Comparison of ENCODE assay signal across 8 cellular contexts in genomic region chr20:62791301-62792181, GRCh38. TPM values are rescaled to one million over a fixed set of nuclear protein-coding genes. Genes with fewer than 3 reads are reported as not detected.
DNase-seq lines count a peak whose midpoint lies in the region; ATAC-seq and TF ChIP-seq lines count a peak whose summit lies in the region.

No MANE protein-coding gene starts in this region.

- H3K27ac Mint-ChIP-seq in stimulated activated effector memory CD8-positive, alpha-beta T cell treated with anti-CD3 and anti-CD28 coated beads, Interleukin-12 subunit alpha, Interleukin-12 subunit beta, amount 100 ng/mL, for 72 hours, result peak overlapping the region; percentile 63

- TF ChIP-seq CTCF in OCI-LY1 (IDR thresholded peaks at IDR 0.05; ENCODE audit: low read length) (peak; percentile 98), epithelial cell of esophagus (IDR thresholded peaks at IDR 0.05; ENCODE audit: insufficient read depth, low read depth, low read length, missing control alignments) (peak; percentile 98)

- no peaks in the 10 kb centered on the region for H3F3A ChIP-seq in OCI-LY1 (ENCODE audit: insufficient read depth, low read length)

- no peak overlapping the region for H3K4me2 ChIP-seq in OCI-LY1 (ENCODE audit: low read length)

- 0 out of 2 replicates have a peak, but pooled peaks cover 8% of the 10 kb centered on the region for H3K27me3 ChIP-seq in OCI-LY1 (ENCODE audit: insufficient read depth, low read length)

- peaks cover 24% of the 10 kb centered on the region for H3K4me1 ChIP-seq in OCI-LY1 (ENCODE audit: insufficient read depth, low read length, severe bottlenecking)

- no peak overlapping the region for H2AFZ ChIP-seq in OCI-LY1 (ENCODE audit: low read length)

- in situ Hi-C loops in KBM-7 (cut with MboI; ENCODE audit: low pct_unique_long_range_greater_than_20kb, low sequenced_read_pairs), result no loop called here

- no peaks in the 10 kb centered on the region for H3K79me2 ChIP-seq in OCI-LY1 (ENCODE audit: insufficient read depth, low read length)

- no peak overlapping the region for H3K9ac ChIP-seq in OCI-LY1 (ENCODE audit: low read length)

- peak; percentile 32 for ATAC-seq in stimulated activated effector memory CD8-positive, alpha-beta T cell treated with anti-CD3 and anti-CD28 coated beads, Interleukin-12 subunit alpha, Interleukin-12 subunit beta, amount 100 ng/mL, for 72 hours
- no peak for ATAC-seq in HG03196 (IDR thresholded peaks at IDR 0.05; ENCODE audit: unreplicated experiment)

- H3K4me1 Mint-ChIP-seq in stimulated activated effector memory CD8-positive, alpha-beta T cell treated with anti-CD3 and anti-CD28 coated beads, Interleukin-12 subunit alpha, Interleukin-12 subunit beta, amount 100 ng/mL, for 72 hours, result peaks cover 31% of the 10 kb centered on the region

- no peak overlapping the region for H3K27ac ChIP-seq in OCI-LY1 (ENCODE audit: low read depth, low read length, poor library complexity, severe bottlenecking)

- no peaks in the 10 kb centered on the region for H3K9me3 ChIP-seq in OCI-LY1 (ENCODE audit: low read length)

- H4K20me1 ChIP-seq in OCI-LY1 (ENCODE audit: insufficient read depth, low read length), result no peaks in the 10 kb centered on the region

- DNase-seq in D341Med (ENCODE audit: low spot score) (peak; percentile 83), KBM-7 (peak; percentile 95), epithelial cell of esophagus (ENCODE audit: low read depth) (peak; percentile 85), myocyte (ENCODE audit: low read depth) (peak; percentile 87)
- peak; percentile 18 for DNase-seq in activated CD8-positive, alpha-beta memory T cell treated with anti-CD3 and anti-CD28 coated beads, Interleukin-2, amount 50 U/mL, for 1 hour (ENCODE audit: extremely low read depth)
- DNase-seq in stimulated activated effector memory CD8-positive, alpha-beta T cell treated with anti-CD3 and anti-CD28 coated beads, Interleukin-12 subunit alpha, Interleukin-12 subunit beta, amount 100 ng/mL, for 72 hours (ENCODE audit: low spot score in 2 of 2), result peak; percentile 63 to 86

- H3K4me3 ChIP-seq in OCI-LY1 (ENCODE audit: low read depth, low read length, poor library complexity, severe bottlenecking), result no peak overlapping the region
- H3K4me3 ChIP-seq in epithelial cell of esophagus (ENCODE audit: low read length), result no peak overlapping the region

- H3K9me2 ChIP-seq in OCI-LY1 (ENCODE audit: low read depth, low read length), result no peaks in the 10 kb centered on the region

- no peak overlapping the region for H3K4me3 Mint-ChIP-seq in stimulated activated effector memory CD8-positive, alpha-beta T cell treated with anti-CD3 and anti-CD28 coated beads, Interleukin-12 subunit alpha, Interleukin-12 subunit beta, amount 100 ng/mL, for 72 hours

- H3K9me3 Mint-ChIP-seq in stimulated activated effector memory CD8-positive, alpha-beta T cell treated with anti-CD3 and anti-CD28 coated beads, Interleukin-12 subunit alpha, Interleukin-12 subunit beta, amount 100 ng/mL, for 72 hours, result no peaks in the 10 kb centered on the region

- H3K36me3 Mint-ChIP-seq in stimulated activated effector memory CD8-positive, alpha-beta T cell treated with anti-CD3 and anti-CD28 coated beads, Interleukin-12 subunit alpha, Interleukin-12 subunit beta, amount 100 ng/mL, for 72 hours, result peaks cover 30% of the 10 kb centered on the region

- H3K36me3 ChIP-seq in OCI-LY1 (ENCODE audit: insufficient read depth, low read length), result no peaks in the 10 kb centered on the region

RNA-seq across cellular contexts. Expression of gene MRGBP, which starts 4.7 kb away (rescaled TPM):
- 13.5 and 14.0 TPM in 2 replicates for total RNA-seq in myocyte
- polyA plus RNA-seq in myocyte (2012), result 16.6 TPM

RNA-seq across cellular contexts. Expression of gene OGFR, which starts 13.1 kb away (rescaled TPM):
- total RNA-seq in myocyte, result 29.1 and 35.7 TPM in 2 replicates
- 28.1 TPM for polyA plus RNA-seq in myocyte (2012)

RNA-seq across cellular contexts. Expression of gene COL9A3, which starts 25.3 kb away (rescaled TPM):
- total RNA-seq in myocyte, result 0.05 TPM in 1 of 2 replicates, not detected in the other
- polyA plus RNA-seq in myocyte (2012), result 0.09 TPM

Comparison
In these comparisons a context has a peak if more than half of its experiments do, and no peak if none do; other contexts are left out.
1. DNase-seq: peak in every context shown above with its lines; median percentile 95 in KBM-7; 87 in myocyte; 85 in epithelial cell of esophagus; 83 in D341Med; 74 in stimulated activated effector memory CD8-positive, alpha-beta T cell treated with anti-CD3 and anti-CD28 coated beads, Interleukin-12 subunit alpha, Interleukin-12 subunit beta, amount 100 ng/mL, for 72 hours; 18 in activated CD8-positive, alpha-beta memory T cell treated with anti-CD3 and anti-CD28 coated beads, Interleukin-2, amount 50 U/mL, for 1 hour.